1 cellular context compared by ENCODE assay signal in the genomic region with DNA sequence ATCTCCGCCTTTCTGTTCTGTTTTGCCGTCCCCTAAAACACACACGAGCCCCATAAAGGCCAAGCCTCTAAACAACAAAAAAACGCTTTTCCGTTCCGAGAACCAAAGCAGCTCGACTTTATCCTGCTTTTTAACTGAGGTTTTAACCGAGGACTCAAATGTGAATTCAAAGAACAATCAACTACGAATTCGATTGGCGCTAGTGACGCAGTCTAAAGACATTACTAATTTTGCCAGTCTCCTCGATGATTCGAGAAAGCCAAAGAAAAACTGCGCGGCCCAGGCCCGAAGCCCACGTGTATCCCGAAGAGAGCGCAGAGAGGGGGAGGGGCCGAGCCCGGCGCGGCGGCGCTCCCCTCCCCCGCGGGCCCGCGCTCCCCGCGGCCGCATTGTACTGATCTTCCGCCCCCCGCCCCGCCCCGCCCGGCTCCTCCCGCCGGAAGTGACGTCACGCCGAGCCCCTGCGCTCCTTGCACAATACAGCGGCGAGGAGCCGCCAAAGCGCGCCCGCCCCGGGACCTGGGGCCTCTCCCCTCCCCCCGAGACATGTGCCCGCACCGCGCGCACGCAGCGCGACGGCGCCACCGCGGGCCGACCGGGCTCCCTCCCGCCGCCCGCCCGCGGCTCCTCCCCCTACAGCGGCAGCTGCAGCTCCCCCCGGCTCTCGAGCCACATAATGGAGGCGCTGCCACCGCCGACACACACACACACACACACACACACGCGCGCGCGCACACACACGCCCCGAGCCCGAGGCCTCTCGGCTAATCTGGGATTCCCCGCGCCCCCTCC.
TF ChIP-seq lines count a peak whose summit lies in the region.

No MANE protein-coding gene starts in this region.

TF ChIP-seq in HEK293, 187 proteins besides CTCF, POLR2A, EP300 and RAD21 (continued from another document and continues in another):
- TF ChIP-seq ZNF660 (tag by site-specific recombination; IDR thresholded peaks at IDR 0.05), result peak; percentile 61
- TF ChIP-seq SP2 (tag by site-specific recombination; IDR thresholded peaks at IDR 0.05), result peak; percentile 68
- no peak for TF ChIP-seq ZNF521 (tag by site-specific recombination; IDR thresholded peaks at IDR 0.05)
- TF ChIP-seq PATZ1 (tag by site-specific recombination; IDR thresholded peaks at IDR 0.05), result peak; percentile 96
- TF ChIP-seq ZNF391 (tag by site-specific recombination; IDR thresholded peaks at IDR 0.05; ENCODE audit: borderline replicate concordance, low read depth), result no peak; the same call in 1 of the 2 replicates
- TF ChIP-seq MYNN (tag by site-specific recombination; IDR thresholded peaks at IDR 0.05; ENCODE audit: borderline replicate concordance), result no peak
- no peak for TF ChIP-seq ZNF529 (tag by site-specific recombination; IDR thresholded peaks at IDR 0.05; ENCODE audit: insufficient replicate concordance)
- TF ChIP-seq ZNF302 (tag by site-specific recombination; IDR thresholded peaks at IDR 0.05; ENCODE audit: low read depth), result no peak
- TF ChIP-seq ZNF571 (tag by site-specific recombination; IDR thresholded peaks at IDR 0.05), result no peak
- TF ChIP-seq ZNF311 (tag by site-specific recombination; IDR thresholded peaks at IDR 0.05; ENCODE audit: borderline replicate concordance), result no peak
- no peak for TF ChIP-seq ZNF174 (tag by site-specific recombination; IDR thresholded peaks at IDR 0.05)
- TF ChIP-seq ZBTB48 (tag by site-specific recombination; IDR thresholded peaks at IDR 0.05), result peak; percentile 33; the same call in 1 of the 2 replicates
- no peak for TF ChIP-seq ZNF239 (tag by site-specific recombination; IDR thresholded peaks at IDR 0.05)
- peak; percentile 93 for TF ChIP-seq ZSCAN5A (tag by site-specific recombination; IDR thresholded peaks at IDR 0.05)
- peak; percentile 91 for TF ChIP-seq ZIC2 (tag by site-specific recombination; IDR thresholded peaks at IDR 0.05)
- peak; percentile 63; the same call in 1 of the 2 replicates for TF ChIP-seq ZNF2 (tag by site-specific recombination; IDR thresholded peaks at IDR 0.05)
- TF ChIP-seq ZBTB10 (tag by site-specific recombination; IDR thresholded peaks at IDR 0.05), result peak; percentile 75; the same call in 1 of the 2 replicates
- TF ChIP-seq ZNF362 (tag by site-specific recombination; IDR thresholded peaks at IDR 0.05), result no peak
- no peak; the same call in 1 of the 2 replicates for TF ChIP-seq ZNF704 (tag by site-specific recombination; IDR thresholded peaks at IDR 0.05)
- TF ChIP-seq, protein P1, sequence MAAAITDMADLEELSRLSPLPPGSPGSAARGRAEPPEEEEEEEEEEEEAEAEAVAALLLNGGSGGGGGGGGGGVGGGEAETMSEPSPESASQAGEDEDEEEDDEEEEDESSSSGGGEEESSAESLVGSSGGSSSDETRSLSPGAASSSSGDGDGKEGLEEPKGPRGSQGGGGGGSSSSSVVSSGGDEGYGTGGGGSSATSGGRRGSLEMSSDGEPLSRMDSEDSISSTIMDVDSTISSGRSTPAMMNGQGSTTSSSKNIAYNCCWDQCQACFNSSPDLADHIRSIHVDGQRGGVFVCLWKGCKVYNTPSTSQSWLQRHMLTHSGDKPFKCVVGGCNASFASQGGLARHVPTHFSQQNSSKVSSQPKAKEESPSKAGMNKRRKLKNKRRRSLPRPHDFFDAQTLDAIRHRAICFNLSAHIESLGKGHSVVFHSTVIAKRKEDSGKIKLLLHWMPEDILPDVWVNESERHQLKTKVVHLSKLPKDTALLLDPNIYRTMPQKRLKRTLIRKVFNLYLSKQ (tag by site-specific recombination; IDR thresholded peaks at IDR 0.05; ENCODE audit: borderline replicate concordance), result no peak
- peak; percentile 99 for TF ChIP-seq HIC1 (tag by site-specific recombination; IDR thresholded peaks at IDR 0.05)
- TF ChIP-seq ZNF133 (tag by site-specific recombination; IDR thresholded peaks at IDR 0.05), result no peak
- TF ChIP-seq, protein P2, sequence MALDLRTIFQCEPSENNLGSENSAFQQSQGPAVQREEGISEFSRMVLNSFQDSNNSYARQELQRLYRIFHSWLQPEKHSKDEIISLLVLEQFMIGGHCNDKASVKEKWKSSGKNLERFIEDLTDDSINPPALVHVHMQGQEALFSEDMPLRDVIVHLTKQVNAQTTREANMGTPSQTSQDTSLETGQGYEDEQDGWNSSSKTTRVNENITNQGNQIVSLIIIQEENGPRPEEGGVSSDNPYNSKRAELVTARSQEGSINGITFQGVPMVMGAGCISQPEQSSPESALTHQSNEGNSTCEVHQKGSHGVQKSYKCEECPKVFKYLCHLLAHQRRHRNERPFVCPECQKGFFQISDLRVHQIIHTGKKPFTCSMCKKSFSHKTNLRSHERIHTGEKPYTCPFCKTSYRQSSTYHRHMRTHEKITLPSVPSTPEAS (tag by site-specific recombination; IDR thresholded peaks at IDR 0.05), result peak; percentile 95
- TF ChIP-seq, protein P3, sequence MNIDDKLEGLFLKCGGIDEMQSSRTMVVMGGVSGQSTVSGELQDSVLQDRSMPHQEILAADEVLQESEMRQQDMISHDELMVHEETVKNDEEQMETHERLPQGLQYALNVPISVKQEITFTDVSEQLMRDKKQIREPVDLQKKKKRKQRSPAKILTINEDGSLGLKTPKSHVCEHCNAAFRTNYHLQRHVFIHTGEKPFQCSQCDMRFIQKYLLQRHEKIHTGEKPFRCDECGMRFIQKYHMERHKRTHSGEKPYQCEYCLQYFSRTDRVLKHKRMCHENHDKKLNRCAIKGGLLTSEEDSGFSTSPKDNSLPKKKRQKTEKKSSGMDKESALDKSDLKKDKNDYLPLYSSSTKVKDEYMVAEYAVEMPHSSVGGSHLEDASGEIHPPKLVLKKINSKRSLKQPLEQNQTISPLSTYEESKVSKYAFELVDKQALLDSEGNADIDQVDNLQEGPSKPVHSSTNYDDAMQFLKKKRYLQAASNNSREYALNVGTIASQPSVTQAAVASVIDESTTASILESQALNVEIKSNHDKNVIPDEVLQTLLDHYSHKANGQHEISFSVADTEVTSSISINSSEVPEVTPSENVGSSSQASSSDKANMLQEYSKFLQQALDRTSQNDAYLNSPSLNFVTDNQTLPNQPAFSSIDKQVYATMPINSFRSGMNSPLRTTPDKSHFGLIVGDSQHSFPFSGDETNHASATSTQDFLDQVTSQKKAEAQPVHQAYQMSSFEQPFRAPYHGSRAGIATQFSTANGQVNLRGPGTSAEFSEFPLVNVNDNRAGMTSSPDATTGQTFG (tag by site-specific recombination; IDR thresholded peaks at IDR 0.05; ENCODE audit: borderline replicate concordance), result no peak
- no peak for TF ChIP-seq ZNF658 (tag by site-specific recombination; IDR thresholded peaks at IDR 0.05)
- no peak for TF ChIP-seq ZNF211 (tag by site-specific recombination; IDR thresholded peaks at IDR 0.05; ENCODE audit: low read depth)
- no peak for TF ChIP-seq ZNF791 (tag by site-specific recombination; IDR thresholded peaks at IDR 0.05)
- TF ChIP-seq ZNF645 (tag by site-specific recombination; IDR thresholded peaks at IDR 0.05), result 0 out of 2 replicates have a peak, but pooled peaks have one; percentile 57
- TF ChIP-seq ZNF354C (tag by site-specific recombination; IDR thresholded peaks at IDR 0.05; ENCODE audit: borderline replicate concordance, low read depth), result no peak
- no peak for TF ChIP-seq ZNF677 (tag by site-specific recombination; IDR thresholded peaks at IDR 0.05)
- 0 out of 2 replicates have a peak, but pooled peaks have one; percentile 68 for TF ChIP-seq GLI4 (tag by site-specific recombination; IDR thresholded peaks at IDR 0.05)
- no peak for TF ChIP-seq ZNF473 (tag by site-specific recombination; IDR thresholded peaks at IDR 0.05)
- no peak for TF ChIP-seq ZNF654 (tag by site-specific recombination; IDR thresholded peaks at IDR 0.05; ENCODE audit: low read depth)
- no peak for TF ChIP-seq ZNF350 (tag by site-specific recombination; IDR thresholded peaks at IDR 0.05)
- no peak for TF ChIP-seq ZNF514 (tag by site-specific recombination; IDR thresholded peaks at IDR 0.05)
- no peak for TF ChIP-seq RBAK (tag by site-specific recombination; IDR thresholded peaks at IDR 0.05)
- no peak for TF ChIP-seq ZNF155 (tag by site-specific recombination; IDR thresholded peaks at IDR 0.05)
- TF ChIP-seq ZNF626 (tag by site-specific recombination; IDR thresholded peaks at IDR 0.05), result no peak
- peak; percentile 98 for TF ChIP-seq ZNF561 (tag by site-specific recombination; IDR thresholded peaks at IDR 0.05; ENCODE audit: borderline replicate concordance)
